Comparison of ENCODE assay signal across 22 cellular contexts in the genomic region with DNA sequence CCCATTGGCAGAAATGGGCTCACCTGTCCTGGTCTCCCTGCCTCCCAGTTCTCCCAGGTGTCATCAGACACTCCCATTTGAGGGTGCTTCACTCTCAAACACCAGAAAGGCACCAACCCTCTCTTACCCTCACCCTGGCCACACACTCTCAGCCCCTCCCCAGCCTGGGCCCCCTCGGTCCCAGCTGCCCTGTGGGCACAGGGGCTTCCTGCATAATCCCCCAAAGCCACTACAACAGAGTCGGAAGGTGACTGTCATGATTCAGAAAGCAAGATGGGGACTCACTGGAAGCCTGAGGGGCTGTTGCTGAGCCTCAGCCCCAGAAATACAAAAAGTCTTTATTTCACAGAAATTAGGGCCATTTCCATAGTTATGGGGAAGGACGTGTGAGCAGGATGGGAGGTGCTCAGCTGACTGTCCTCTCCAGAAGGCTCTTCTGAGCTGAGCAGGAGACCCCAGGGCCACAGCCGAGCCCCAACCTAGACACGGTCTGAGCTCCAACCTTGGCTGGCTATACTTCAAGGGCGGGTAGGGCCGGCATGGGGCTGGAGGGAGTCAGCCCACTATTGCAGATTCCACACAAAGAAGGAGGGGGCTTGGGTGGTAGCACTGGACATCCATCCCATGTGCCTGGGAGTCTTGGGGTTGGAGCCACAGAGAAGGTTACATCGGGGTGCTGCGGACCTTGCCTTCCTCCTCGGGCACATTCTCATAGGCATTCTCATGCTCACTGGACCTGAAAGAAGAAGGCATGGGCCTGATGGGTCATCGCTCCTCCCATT. TPM values are rescaled to one million over a fixed set of nuclear protein-coding genes. Genes with fewer than 3 reads are reported as not detected.
DNase-seq lines count a peak whose midpoint lies in the region; ATAC-seq, FAIRE-seq and TF ChIP-seq lines count a peak whose summit lies in the region.
"Had no signal": no experiment of that assay in that cellular context is flagged by ENCODE, and none has a peak within 500 bp of the region (broad histone marks: within the 10 kb centered on the region; RNA-seq: fewer than 3 reads in every experiment).

No MANE protein-coding gene starts in this region.

- no peak overlapping the region for H3K4me2 ChIP-seq in SK-N-SH
- H3K4me2 ChIP-seq in BLaER1, result 0 out of 2 replicates have a peak overlapping the region, but pooled peaks have one; percentile 12
- H3K4me2 ChIP-seq in K562 (ENCODE audit: insufficient read depth, low read length), result peak overlapping the region; percentile 81; the same call in 1 of the 2 replicates

- no peak for TF ChIP-seq RAD21 in SK-N-SH (IDR thresholded peaks at IDR 0.05; ENCODE audit: low read length)
- TF ChIP-seq RAD21 in K562 (CRISPR knock-in tag; conservative IDR thresholded peaks at IDR 0.05 in 1 of 2, IDR thresholded peaks at IDR 0.05 in 1 of 2), result no peak

- CTCF ChIA-PET in SK-N-SH (lab: Yijun Ruan, JAX) (interaction anchor here (0.6 to 8.1 kb wide), 7 partner anchors 8 to 249 kb away, joined by 3 to 143 read pairs (median 6); a partner anchor contains a TSS), K562 (lab: Yijun Ruan, JAX; ENCODE audit: low intra/inter-chr PET ratio) (no interaction called here)
- CTCF ChIA-PET in CD4-positive, alpha-beta memory T cell (lab: Charles Lee; ENCODE audit: partially characterized antibody), result interaction anchor here (0.9 to 12.3 kb wide), 4 partner anchors 8 to 19 kb away, joined by 3 to 169 read pairs (median 10); a partner anchor contains a TSS

- no peaks in the 10 kb centered on the region for H3K9me3 Mint-ChIP-seq in CD4-positive, alpha-beta memory T cell

- in situ Hi-C loops in K562 (cut with MboI), result loop anchor here (10.0 kb wide), 1 partner anchor 521 kb away; no protein-coding TSS in a partner anchor

- peaks cover 9 to 31% of the 10 kb centered on the region in 2 donors for H3K27me3 Mint-ChIP-seq in CD4-positive, alpha-beta memory T cell

- H3K4me1 Mint-ChIP-seq in CD4-positive, alpha-beta memory T cell, result peaks cover 5 to 12% (median 8%) of the 10 kb centered on the region in 4 donors

- ATAC-seq in SK-N-SH treated with all-trans-retinoic acid at 6 μM for 48 hours, result no peak
- ATAC-seq in K562, result no peak
- no peak for ATAC-seq in HG03025 (IDR thresholded peaks at IDR 0.05; ENCODE audit: low FRiP score, unreplicated experiment)
- ATAC-seq: GM12878, HCT116, Panc1 had no signal

- H3F3A ChIP-seq in SK-N-SH (replicated peaks; ENCODE audit: insufficient read depth), result peaks cover 4% of the 10 kb centered on the region

- POLR2A ChIA-PET in SK-N-SH (lab: Yijun Ruan, JAX), result interaction anchor here (0.6 kb wide), 1 partner anchor 10 kb away, joined by 3 read pairs; no protein-coding TSS in a partner anchor
- POLR2A ChIA-PET in K562 (lab: Yijun Ruan, JAX), result interaction anchor here (0.6 to 7.1 kb wide), 6 partner anchors 11 to 640 kb away, joined by 3 to 65 read pairs (median 4); a partner anchor contains a TSS
- POLR2A ChIA-PET in CD4-positive, alpha-beta memory T cell (lab: Charles Lee; ENCODE audit: partially characterized antibody), result no interaction called here

- H3K27ac ChIP-seq in SK-N-SH (ENCODE audit: low read depth in 2 of 2, low read length in 1 of 2), result no peak overlapping the region
- H3K27ac ChIP-seq in BLaER1, result no peak overlapping the region
- H3K27ac ChIP-seq in K562 (ENCODE audit: extremely low read depth, low read depth, low read length), result no peak overlapping the region; the same call in 1 of the 3 replicates
- H3K27ac ChIP-seq in CD4-positive, alpha-beta memory T cell (ENCODE audit: low read depth, low read length), result no peak overlapping the region

- H2AFZ ChIP-seq in SK-N-SH (ENCODE audit: low read depth) (no peak overlapping the region), K562 (ENCODE audit: low read depth, low read length) (peak overlapping the region; percentile 20; the same call in 1 of the 2 replicates)

- H3K4me3 Mint-ChIP-seq in CD4-positive, alpha-beta memory T cell, result no peak overlapping the region

- no peaks in the 10 kb centered on the region for H3K36me3 ChIP-seq in SK-N-SH (replicated peaks in 1 of 2; ENCODE audit: control insufficient read depth in 1 of 2, insufficient read depth in 2 of 2, low read length in 1 of 2)
- H3K36me3 ChIP-seq in BLaER1, result no peaks in the 10 kb centered on the region
- H3K36me3 ChIP-seq in K562 (ENCODE audit: control insufficient read depth, insufficient read depth, low read length), result no peaks in the 10 kb centered on the region
- H3K36me3 ChIP-seq in CD4-positive, alpha-beta memory T cell (ENCODE audit: insufficient read depth, low read length), result no peaks in the 10 kb centered on the region

- TF ChIP-seq CTCF in SK-N-SH (IDR thresholded peaks at IDR 0.05) (no peak), K562 (IDR thresholded peaks at IDR 0.05 in 2 of 3, conservative IDR thresholded peaks at IDR 0.05 in 1 of 3; ENCODE audit: insufficient read depth in 2 of 3, low read depth in 1 of 3, low read length in 3 of 3) (no peak)

- H4K20me1 ChIP-seq in SK-N-SH (ENCODE audit: insufficient read depth) (no peaks in the 10 kb centered on the region), BLaER1 (no peaks in the 10 kb centered on the region), K562 (replicated peaks; ENCODE audit: control insufficient read depth, insufficient read depth, low read length) (no peaks in the 10 kb centered on the region)

- no peaks in the 10 kb centered on the region for H3K9me2 ChIP-seq in SK-N-SH

- WGBS in SK-N-SH (ENCODE audit: low lambda C conversion rate), result 52% methylated on average over 6 of the region's 11 CpGs
- WGBS in K562 (ENCODE audit: insufficient coverage, low coverage, missing lambda C conversion rate), result 81% methylated on average over 11 of the region's 11 CpGs

- no peak overlapping the region for H3K27ac Mint-ChIP-seq in CD4-positive, alpha-beta memory T cell

- TF ChIP-seq EP300 in SK-N-SH (IDR thresholded peaks at IDR 0.05; ENCODE audit: borderline replicate concordance in 1 of 2, low read depth in 1 of 2, low read length in 1 of 2) (no peak), K562 (IDR thresholded peaks at IDR 0.05; ENCODE audit: low read length) (no peak)

- H3K9me3 ChIP-seq in SK-N-SH (no peaks in the 10 kb centered on the region), BLaER1 (no peaks in the 10 kb centered on the region), K562 (replicated peaks; ENCODE audit: control insufficient read depth, insufficient read depth, low read depth, low read length) (no peaks in the 10 kb centered on the region)
- no peaks in the 10 kb centered on the region for H3K9me3 ChIP-seq in CD4-positive, alpha-beta memory T cell (ENCODE audit: control insufficient read depth in 1 of 2, low read length in 2 of 2)
- H3K9me3 ChIP-seq: Caco-2 had no signal

- H3K4me1 ChIP-seq in SK-N-SH (ENCODE audit: control insufficient read depth in 1 of 2, insufficient read depth in 2 of 2, low read depth in 1 of 2, low read length in 1 of 2) (peaks cover 4 to 14% of the 10 kb centered on the region in 2 experiments; a peak in 1 of 4 replicates), BLaER1 (peaks cover 21% of the 10 kb centered on the region), K562 (replicated peaks in 1 of 2; ENCODE audit: control insufficient read depth in 2 of 2, insufficient read depth in 2 of 2, low read length in 2 of 2) (peaks cover 49 to 75% of the 10 kb centered on the region in 2 experiments)
- H3K4me1 ChIP-seq in CD4-positive, alpha-beta memory T cell (ENCODE audit: insufficient read depth, low read length), result peaks cover 7% of the 10 kb centered on the region

- H3K36me3 Mint-ChIP-seq in CD4-positive, alpha-beta memory T cell, result no peaks in the 10 kb centered on the region

- no peaks in the 10 kb centered on the region for H3K79me2 ChIP-seq in SK-N-SH (ENCODE audit: insufficient read depth)
- H3K79me2 ChIP-seq in K562 (ENCODE audit: control insufficient read depth, insufficient read depth, low read length), result peaks cover 8% of the 10 kb centered on the region; the same call in 2 of the 3 replicates

- H3K9me1 ChIP-seq in K562 (ENCODE audit: control insufficient read depth, insufficient read depth, low read length), result no peaks in the 10 kb centered on the region

- intact Hi-C loops in K562 (cut with micrococcal nuclease), result loop anchor here (5.0 kb wide), 1 partner anchor 149 kb away; a partner anchor contains a TSS
- intact Hi-C loops in CD4-positive, alpha-beta memory T cell (cut with micrococcal nuclease), result no loop called here

- H3K9ac ChIP-seq in SK-N-SH (no peak overlapping the region), BLaER1 (no peak overlapping the region), K562 (ENCODE audit: insufficient read depth in 1 of 2, low read depth in 2 of 2, low read length in 2 of 2) (peak overlapping the region; percentile 76 to 80; a peak in 3 of 4 replicates)

- no peak for FAIRE-seq in K562 (lab: Jason Lieb, UNC)
- FAIRE-seq: GM12878 had no signal

- H3K4me3 ChIP-seq in SK-N-SH (ENCODE audit: low read depth in 2 of 2, low read length in 1 of 2) (no peak overlapping the region), BLaER1 (no peak overlapping the region), K562 (no peak overlapping the region)
- H3K4me3 ChIP-seq in CD4-positive, alpha-beta memory T cell (ENCODE audit: low read length in 2 of 2), result no peak overlapping the region
- H3K4me3 ChIP-seq: GM12878 had no signal

- no TSS peak for BruUV-seq in K562 (replicated peaks; lab: Mats Ljungman, UMichigan)

- H3K27me3 ChIP-seq in SK-N-SH (ENCODE audit: insufficient read depth) (no peaks in the 10 kb centered on the region), BLaER1 (no peaks in the 10 kb centered on the region), K562 (ENCODE audit: control insufficient read depth in 2 of 2, insufficient read depth in 2 of 2, low read length in 2 of 2) (no peaks in the 10 kb centered on the region)
- peaks cover 6% of the 10 kb centered on the region for H3K27me3 ChIP-seq in CD4-positive, alpha-beta memory T cell (ENCODE audit: insufficient read depth, low read length)

- TF ChIP-seq POLR2A in K562 (conservative IDR thresholded peaks at IDR 0.05), result no peak

- peak; percentile 4 for DNase-seq in SK-N-SH
- peak in 1 of 4 experiments; percentile 17 for DNase-seq in K562 (ENCODE audit: extremely low read depth in 1 of 4, low spot score in 3 of 4)
- peak; percentile 53 for DNase-seq in mesenteric fat pad (ENCODE audit: low spot score)
- DNase-seq in CD4-positive, alpha-beta memory T cell, result no peak
- no peak for DNase-seq in NCI-H446 (lab: John Stamatoyannopoulos, UW)
- DNase-seq: 8988T, Caco-2, DMS153, EL, NCI-H1105, NCI-H2081, NCI-H2171 treated with DMSO at 0.1 percent for 48 hours, NCI-H446 treated with DMSO at 0.1 percent for 48 hours, NCI-H69, Right ventricle myocardium superior had no signal

RNA-seq across cellular contexts. Expression of a gene that starts 6.3 kb away (rescaled TPM):
- polyA plus RNA-seq in SK-N-SH (2012; rRNA removed) (not detected in 2 replicates), K562 (2011; rRNA removed) (0.17 and 0.64 TPM in 2 replicates), K562 (2014; fragmentation: Illumina TruSeq; extraction: Trizol) (0.32 and 0.68 TPM in 2 replicates), K562 (2014; fragmentation: Nextera tagmentation; extraction: Ambion mirVana) (under 1 TPM; 0.45 to 0.55 TPM), K562 (2014; rRNA removed) (0.32 and 0.53 TPM in 2 replicates)
- polyA plus RNA-seq in SK-N-SH (2012; cell fraction: cytosol; rRNA removed), result not detected in 2 replicates
- polyA plus RNA-seq in SK-N-SH (2012; cell fraction: nucleus; rRNA removed), result not detected in 2 replicates
- total RNA-seq in K562 (2011; cell fraction: chromatin; rRNA removed; ENCODE audit: low replicate concordance), result 0.74 and 1.0 TPM in 2 replicates
- total RNA-seq in K562 (2011; cell fraction: nucleolus; rRNA removed), result 0.92 and 1.2 TPM in 2 replicates
- total RNA-seq in K562 (2011; cell fraction: nucleoplasm; rRNA removed), result 1.1 and 1.2 TPM in 2 replicates
- total RNA-seq in K562 (2014; rRNA removed) (0.33 and 0.59 TPM in 2 replicates), K562 (2014; rRNA removed; fragmentation: Illumina TruSeq; extraction: Trizol) (not detected in 2 replicates), K562 (2015; rRNA removed; fragmentation: Illumina TruSeq; extraction: Trizol) (not detected in 2 replicates), K562 (2021) (0.33 and 0.49 TPM in 2 replicates), mesenteric fat pad (2.8 TPM)
- 0.68 and 1.0 TPM in 2 replicates for polyA plus RNA-seq in K562 (2011; cell fraction: cytosol; rRNA removed)
- 0.73 and 1.3 TPM in 2 replicates for polyA plus RNA-seq in K562 (2011; cell fraction: nucleus; rRNA removed)
- 0.48 and 0.66 TPM in 2 replicates for polyA plus RNA-seq in K562 (2012)
- polyA minus RNA-seq in K562 (2011; rRNA and poly(A)+ RNA removed), result not detected in 2 replicates
- polyA minus RNA-seq in K562 (2011; cell fraction: cytosol; rRNA and poly(A)+ RNA removed), result not detected in 2 replicates
- not detected in 2 replicates for polyA minus RNA-seq in K562 (2011; cell fraction: nucleus; rRNA and poly(A)+ RNA removed)
- not detected for total RNA-seq in CD4-positive, alpha-beta memory T cell
- polyA plus RNA-seq in CD4-positive, alpha-beta memory T cell, result not detected
- total RNA-seq: GM12878, Right ventricle myocardium superior had no signal
- polyA plus RNA-seq: AG04450, GM12878 had no signal

RNA-seq across cellular contexts. Expression of a gene that starts 46.3 kb away (rescaled TPM):
- polyA plus RNA-seq in SK-N-SH (2012; rRNA removed), result not detected in 2 replicates
- not detected in 2 replicates for polyA plus RNA-seq in SK-N-SH (2012; cell fraction: cytosol; rRNA removed)
- polyA plus RNA-seq in SK-N-SH (2012; cell fraction: nucleus; rRNA removed), result not detected in 2 replicates
- not detected in 2 replicates for total RNA-seq in K562 (2011; cell fraction: chromatin; rRNA removed; ENCODE audit: low replicate concordance)
- not detected in 2 replicates for total RNA-seq in K562 (2011; cell fraction: nucleolus; rRNA removed)
- total RNA-seq in K562 (2011; cell fraction: nucleoplasm; rRNA removed), result not detected in 2 replicates
- not detected in 2 replicates for total RNA-seq in K562 (2014; rRNA removed)
- total RNA-seq in K562 (2014; rRNA removed; fragmentation: Illumina TruSeq; extraction: Trizol), result not detected in 2 replicates
- total RNA-seq in K562 (2015; rRNA removed; fragmentation: Illumina TruSeq; extraction: Trizol), result not detected in 2 replicates
- total RNA-seq in K562 (2021), result 0.07 TPM in 1 of 2 replicates, not detected in the other
- not detected in 2 replicates for polyA plus RNA-seq in K562 (2011; rRNA removed)
- not detected in 2 replicates for polyA plus RNA-seq in K562 (2011; cell fraction: cytosol; rRNA removed)
- not detected in 2 replicates for polyA plus RNA-seq in K562 (2011; cell fraction: nucleus; rRNA removed)
- 0.04 TPM in 1 of 2 replicates, not detected in the other for polyA plus RNA-seq in K562 (2012)
- polyA plus RNA-seq in K562 (2014; fragmentation: Illumina TruSeq; extraction: Trizol), result not detected in 2 replicates
- not detected for polyA plus RNA-seq in K562 (2014; fragmentation: Nextera tagmentation; extraction: Ambion mirVana)
- polyA plus RNA-seq in K562 (2014; rRNA removed), result not detected in 2 replicates
- polyA minus RNA-seq in K562 (2011; rRNA and poly(A)+ RNA removed), result not detected in 2 replicates
- not detected in 2 replicates for polyA minus RNA-seq in K562 (2011; cell fraction: cytosol; rRNA and poly(A)+ RNA removed)
- polyA minus RNA-seq in K562 (2011; cell fraction: nucleus; rRNA and poly(A)+ RNA removed), result not detected in 2 replicates
- 0.42 TPM for total RNA-seq in mesenteric fat pad
- not detected for total RNA-seq in CD4-positive, alpha-beta memory T cell
- not detected for polyA plus RNA-seq in CD4-positive, alpha-beta memory T cell
- total RNA-seq: Caco-2, GM12878 had no signal
- polyA plus RNA-seq: AG04450, GM12878 had no signal

RNA-seq across cellular contexts. Expression of a gene that starts 48.5 kb away (rescaled TPM):
- not detected in 2 replicates for polyA plus RNA-seq in SK-N-SH (2012; rRNA removed)
- not detected in 2 replicates for polyA plus RNA-seq in SK-N-SH (2012; cell fraction: cytosol; rRNA removed)
- not detected in 2 replicates for polyA plus RNA-seq in SK-N-SH (2012; cell fraction: nucleus; rRNA removed)
- 80.8 and 102 TPM in 2 replicates for total RNA-seq in K562 (2011; cell fraction: chromatin; rRNA removed; ENCODE audit: low replicate concordance)
- 96.7 and 104 TPM in 2 replicates for total RNA-seq in K562 (2011; cell fraction: nucleolus; rRNA removed)
- 105 and 124 TPM in 2 replicates for total RNA-seq in K562 (2011; cell fraction: nucleoplasm; rRNA removed)
- 59.7 and 103 TPM in 2 replicates for total RNA-seq in K562 (2014; rRNA removed)
- 67.6 and 79.8 TPM in 2 replicates for total RNA-seq in K562 (2014; rRNA removed; fragmentation: Illumina TruSeq; extraction: Trizol)
- 63.5 and 68.1 TPM in 2 replicates for total RNA-seq in K562 (2015; rRNA removed; fragmentation: Illumina TruSeq; extraction: Trizol)
- 76.5 and 81.3 TPM in 2 replicates for total RNA-seq in K562 (2021)
- 51.1 and 53.3 TPM in 2 replicates for polyA plus RNA-seq in K562 (2011; rRNA removed)
- 34.3 and 44.4 TPM in 2 replicates for polyA plus RNA-seq in K562 (2011; cell fraction: cytosol; rRNA removed)
- 78.7 and 92.4 TPM in 2 replicates for polyA plus RNA-seq in K562 (2011; cell fraction: nucleus; rRNA removed)
- polyA plus RNA-seq in K562 (2012), result 53.0 and 55.6 TPM in 2 replicates
- 72.3 and 106 TPM in 2 replicates for polyA plus RNA-seq in K562 (2014; fragmentation: Illumina TruSeq; extraction: Trizol)
- polyA plus RNA-seq in K562 (2014; fragmentation: Nextera tagmentation; extraction: Ambion mirVana), result 10 to 100 TPM; 18.5 to 22.9 TPM
- 42.7 and 49.5 TPM in 2 replicates for polyA plus RNA-seq in K562 (2014; rRNA removed)
- polyA minus RNA-seq in K562 (2011; rRNA and poly(A)+ RNA removed), result 55.7 and 60.3 TPM in 2 replicates
- polyA minus RNA-seq in K562 (2011; cell fraction: cytosol; rRNA and poly(A)+ RNA removed), result 37.3 and 64.4 TPM in 2 replicates
- polyA minus RNA-seq in K562 (2011; cell fraction: nucleus; rRNA and poly(A)+ RNA removed), result 55.6 and 91.2 TPM in 2 replicates
- total RNA-seq in mesenteric fat pad, result 11.0 TPM
- not detected for total RNA-seq in CD4-positive, alpha-beta memory T cell
- not detected for polyA plus RNA-seq in CD4-positive, alpha-beta memory T cell
- polyA plus RNA-seq: AG04450, GM12878 had no signal

Comparison
In these comparisons a context has a peak if more than half of its experiments do, and no peak if none do; other contexts are left out.
1. DNase-seq: peak in SK-N-SH (single experiment) and mesenteric fat pad (single experiment); none in CD4-positive, alpha-beta memory T cell (0 of 5) and NCI-H446 (0 of 2).
2. H3K9ac ChIP-seq: peak in K562 (2 of 2); none in SK-N-SH (single experiment) and BLaER1 (single experiment).
3. RNA of a gene that starts 48.5 kb away (total RNA-seq): 59.7 to 124 TPM in K562 and 11.0 TPM in mesenteric fat pad (single experiment); not detected in CD4-positive, alpha-beta memory T cell; every median in the first group is over 10 times any median in the second.